ENCODE assay signal across 8 cellular contexts in the genomic region with DNA sequence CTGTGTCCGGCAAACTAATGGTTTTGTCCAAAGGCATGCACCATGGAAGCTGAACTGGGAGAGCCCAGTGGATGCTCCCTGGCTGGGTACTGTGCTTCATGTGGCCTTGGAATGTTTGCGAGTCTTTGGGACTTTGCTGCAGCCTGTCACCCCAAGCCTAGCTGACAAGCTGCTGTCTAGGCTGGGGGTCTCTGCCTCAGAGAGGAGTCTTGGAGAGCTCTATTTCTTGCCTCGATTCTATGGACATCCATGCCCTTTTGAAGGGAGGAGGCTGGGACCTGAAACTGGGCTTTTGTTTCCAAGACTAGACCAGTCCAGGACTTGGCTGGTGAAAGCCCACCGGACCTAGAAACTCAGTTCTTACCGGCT. TPM values are rescaled to one million over a fixed set of nuclear protein-coding genes. Genes with fewer than 3 reads are reported as not detected.
DNase-seq lines count a peak whose midpoint lies in the region; ATAC-seq and TF ChIP-seq lines count a peak whose summit lies in the region.

No MANE protein-coding gene starts in this region.

- no peak overlapping the region for H3K4ac ChIP-seq in mesendoderm (ENCODE audit: low read depth, low read length)

- TF ChIP-seq CTCF in breast epithelium (IDR thresholded peaks at IDR 0.05), result no peak

- intact Hi-C loops in breast epithelium (cut with DNase I; ENCODE audit: low total_unique reads) (no loop called here), posterior cingulate gyrus (cut with DNase I) (loop anchor here (1.0 to 5.0 kb wide), 3 partner anchors 71 to 590 kb away; partner anchors contain the start of gene MOB4)

- TF ChIP-seq POLR2A in breast epithelium (IDR thresholded peaks at IDR 0.05), result no peak

- H2BK15ac ChIP-seq in mesendoderm (replicated peaks; ENCODE audit: low read depth), result no peak overlapping the region

- peaks cover 50% of the 10 kb centered on the region for H3K79me2 ChIP-seq in mesendoderm (ENCODE audit: control insufficient read depth, insufficient read depth, low read length)

- H3K23ac ChIP-seq in mesendoderm (ENCODE audit: low read length), result peak overlapping the region; percentile 29

- H3K27ac ChIP-seq in HUES48 (ENCODE audit: low read depth, low read length) (no peak overlapping the region), breast epithelium (no peak overlapping the region), mesendoderm (ENCODE audit: low read depth, low read length) (no peak overlapping the region)

- no peak overlapping the region for H3K18ac ChIP-seq in mesendoderm (ENCODE audit: low read length)

- peaks cover 30% of the 10 kb centered on the region for H3K36me3 ChIP-seq in HUES48 (ENCODE audit: control insufficient read depth, insufficient read depth, low read length)
- no peaks in the 10 kb centered on the region for H3K36me3 ChIP-seq in breast epithelium
- no peaks in the 10 kb centered on the region for H3K36me3 ChIP-seq in mesendoderm (ENCODE audit: control insufficient read depth, insufficient read depth, low read length)

- peaks cover 13% of the 10 kb centered on the region for H3K79me1 ChIP-seq in mesendoderm (ENCODE audit: low read length)

- WGBS in mesendoderm (ENCODE audit: extremely low coverage, insufficient coverage, low lambda C conversion rate), result no CpG with 5 or more reads among the region's 5 CpGs

- peak overlapping the region; percentile 92 for H3K4me2 ChIP-seq in mesendoderm (ENCODE audit: low read length)

- H2BK120ac ChIP-seq in mesendoderm (ENCODE audit: low read depth, low read length), result no peak overlapping the region

- H4K8ac ChIP-seq in mesendoderm (ENCODE audit: low read depth, low read length), result no peak overlapping the region

- peak overlapping the region; percentile 36 for H2BK5ac ChIP-seq in mesendoderm (ENCODE audit: low read length)

- H4K5ac ChIP-seq in mesendoderm (ENCODE audit: low read length), result no peak overlapping the region

- no peak overlapping the region for H2AK5ac ChIP-seq in mesendoderm (ENCODE audit: low read length)

- peaks cover 25% of the 10 kb centered on the region for H3K4me1 ChIP-seq in HUES48 (ENCODE audit: control insufficient read depth, insufficient read depth, low read length)
- H3K4me1 ChIP-seq in breast epithelium, result peaks cover 0 to 25% of the 10 kb centered on the region in 2 donors
- peaks cover 8% of the 10 kb centered on the region for H3K4me1 ChIP-seq in mesendoderm (ENCODE audit: control insufficient read depth, low read depth, low read length)

- H3K9me3 ChIP-seq in HUES48 (ENCODE audit: control insufficient read depth, insufficient read depth, low read length), result no peaks in the 10 kb centered on the region
- no peaks in the 10 kb centered on the region for H3K9me3 ChIP-seq in breast epithelium

- peak overlapping the region; percentile 99 for H3K4me3 ChIP-seq in HUES48 (ENCODE audit: low read depth, low read length)
- H3K4me3 ChIP-seq in breast epithelium, result peak overlapping the region; percentile 81 to 90 (median 87)
- peak overlapping the region; percentile 91 for H3K4me3 ChIP-seq in mesendoderm (ENCODE audit: low read length)

- peak overlapping the region; percentile 96 for H3K56ac ChIP-seq in mesendoderm (ENCODE audit: low read length)

- DNase-seq in AG08396 (ENCODE audit: low spot score) (peak; percentile 5), breast epithelium (ENCODE audit: low spot score in 2 of 2) (no peak), mesendoderm (no peak), NCI-H2107 treated with DMSO at 0.1 percent for 48 hours (lab: John Stamatoyannopoulos, UW; ENCODE audit: unreplicated experiment) (no peak), SW480 (ENCODE audit: low spot score) (no peak), posterior cingulate gyrus (no peak)

- no peak for ATAC-seq in GM18502 (IDR thresholded peaks at IDR 0.05; ENCODE audit: poor library complexity, unreplicated experiment)

- H3K27me3 ChIP-seq in HUES48 (ENCODE audit: control insufficient read depth, insufficient read depth, low read length) (no peaks in the 10 kb centered on the region), breast epithelium (no peaks in the 10 kb centered on the region), mesendoderm (ENCODE audit: insufficient read depth, low read length, poor library complexity) (no peaks in the 10 kb centered on the region)

- H3K9ac ChIP-seq in HUES48 (ENCODE audit: low read depth, low read length), result no peak overlapping the region
- peak overlapping the region; percentile 97 for H3K9ac ChIP-seq in mesendoderm (ENCODE audit: low read length)

RNA-seq across cellular contexts. Expression of gene MARS2, which starts 1.7 kb away (rescaled TPM):
- total RNA-seq in breast epithelium, result 10 to 100 TPM in 1 of 3 donors, 1 to 10 TPM in 2; 5.4 to 11.9 (median 6.9) TPM
- 18.6 TPM for polyA plus RNA-seq in mesendoderm (2013, experiment 1 of 2)
- 19.2 TPM for polyA plus RNA-seq in mesendoderm (2013, experiment 2 of 2)

RNA-seq across cellular contexts. Expression of gene RFTN2, which starts 31.4 kb away (rescaled TPM):
- 10 to 100 TPM in 1 of 3 donors, 1 to 10 TPM in 2; 2.3 to 21.1 (median 7.6) TPM for total RNA-seq in breast epithelium
- polyA plus RNA-seq in mesendoderm (2013, experiment 1 of 2), result 0.42 TPM
- polyA plus RNA-seq in mesendoderm (2013, experiment 2 of 2), result 0.42 TPM
